20 cellular contexts compared by ENCODE assay signal in genomic region chr11:67349927-67350465, GRCh38. TPM values are rescaled to one million over a fixed set of nuclear protein-coding genes. Genes with fewer than 3 reads are reported as not detected.
DNase-seq lines count a peak whose midpoint lies in the region; ATAC-seq, FAIRE-seq and TF ChIP-seq lines count a peak whose summit lies in the region.
"Had no signal": no experiment of that assay in that cellular context is flagged by ENCODE, and none has a peak within 500 bp of the region (broad histone marks: within the 10 kb centered on the region; RNA-seq: fewer than 3 reads in every experiment).

No MANE protein-coding gene starts in this region.

- CTCF ChIA-PET in T-cell (lab: Charles Lee): interaction anchor here (0.6 to 1.4 kb wide), 6 partner anchors 15 to 554 kb away, joined by 3 to 4 read pairs (median 3); partner anchors contain the start of gene PPP1CA (in 1 of the 2)

- H3K4me2 ChIP-seq in BLaER1 treated with 17β-estradiol and CSF1 and Interleukin-3, amounts not matched to agents 10 nM and 100 nM: peak overlapping the region in 6 of 11 experiments; percentile 3 to 35 (median 21); a peak in 4 of 22 replicates
- H3K4me2 ChIP-seq: SK-N-SH had no signal

- H3K36me3 Mint-ChIP-seq in T-cell: no peaks in the 10 kb centered on the region
- no peaks in the 10 kb centered on the region for H3K36me3 Mint-ChIP-seq in naive B cell

- no peaks in the 10 kb centered on the region for H3K9me3 ChIP-seq in BLaER1 treated with 17β-estradiol and CSF1 and Interleukin-3, amounts not matched to agents 10 nM and 100 nM (replicated peaks in 1 of 11)
- H3K9me3 ChIP-seq: esophagus muscularis mucosa, left lung, SK-N-SH, thoracic aorta had no signal

- no peak overlapping the region for H3K27ac ChIP-seq in BLaER1 treated with 17β-estradiol and CSF1 and Interleukin-3, amounts not matched to agents 10 nM and 100 nM
- H3K27ac ChIP-seq: thoracic aorta had no signal

- no peak for FAIRE-seq in GM12891 (lab: Jason Lieb, UNC)

- H3K27ac Mint-ChIP-seq in T-cell: peak overlapping the region; percentile 27 to 82
- peak overlapping the region; percentile 70 to 96 (median 82) for H3K27ac Mint-ChIP-seq in naive B cell

- H3K4me3 Mint-ChIP-seq in T-cell (no peak overlapping the region), naive B cell (peak overlapping the region; percentile 59 to 98 (median 88))
- H3K4me3 Mint-ChIP-seq: H9 had no signal

- H3K36me3 ChIP-seq in BLaER1 treated with 17β-estradiol and CSF1 and Interleukin-3, amounts not matched to agents 10 nM and 100 nM: no peaks in the 10 kb centered on the region
- H3K36me3 ChIP-seq: esophagus muscularis mucosa, left lung, thoracic aorta had no signal

- H3K9me3 Mint-ChIP-seq in T-cell (no peaks in the 10 kb centered on the region), naive B cell (no peaks in the 10 kb centered on the region)
- H3K9me3 Mint-ChIP-seq: H9 had no signal

- ATAC-seq in T-cell (replicated peaks in 1 of 4) (no peak), naive B cell (ENCODE audit: low read depth in 2 of 2) (no peak), HG03457 (IDR thresholded peaks at IDR 0.05; ENCODE audit: unreplicated experiment) (no peak)
- ATAC-seq: left lung had no signal

- DNase-seq in GM12891 (ENCODE audit: insufficient read length, low spot score): no peak
- no peak for DNase-seq in T-cell
- no peak for DNase-seq in naive B cell
- DNase-seq in activated CD4-positive, alpha-beta T cell treated with anti-CD3 and anti-CD28 coated beads for 48 hours: no peak
- DNase-seq in SKM-1 (lab: John Stamatoyannopoulos, UW; ENCODE audit: unreplicated experiment): no peak
- DNase-seq in GM19240 (ENCODE audit: insufficient read length, low spot score): no peak
- DNase-seq: activated CD4-positive, CD25-positive, alpha-beta regulatory T cell treated with anti-CD3 and anti-CD28 coated beads, Interleukin-2, amount 50 U/mL, for 72 hours; DMS153; effector CD4-positive, alpha-beta T cell; GF-D8; H9; left lung; NCI-H1436; NCI-H748 treated with DMSO at 0.1 percent for 48 hours; occipital lobe; SK-N-SH had no signal

- no peaks in the 10 kb centered on the region for H3K27me3 ChIP-seq in BLaER1 treated with 17β-estradiol and CSF1 and Interleukin-3, amounts not matched to agents 10 nM and 100 nM
- H3K27me3 ChIP-seq: esophagus muscularis mucosa, left lung had no signal

- H3K4me3 ChIP-seq in BLaER1 treated with 17β-estradiol and CSF1 and Interleukin-3, amounts not matched to agents 10 nM and 100 nM: no peak overlapping the region
- H3K4me3 ChIP-seq: esophagus muscularis mucosa, left lung, thoracic aorta had no signal

- POLR2A ChIA-PET in T-cell (lab: Charles Lee): no interaction called here

- no peak for TF ChIP-seq POLR2A in GM12891 (IDR thresholded peaks at IDR 0.05; ENCODE audit: low read depth, low read length)

- H3K27me3 Mint-ChIP-seq in T-cell: no peaks in the 10 kb centered on the region
- H3K27me3 Mint-ChIP-seq in naive B cell: no peaks in the 10 kb centered on the region

- H3K9ac ChIP-seq in BLaER1 treated with 17β-estradiol and CSF1 and Interleukin-3, amounts not matched to agents 10 nM and 100 nM: peak overlapping the region in 1 of 11 experiments; percentile 15; a peak in 1 of 22 replicates
- H3K9ac ChIP-seq: SK-N-SH had no signal

- peaks cover 45 to 79% (median 71%) of the 10 kb centered on the region in 10 experiments for H3K4me1 ChIP-seq in BLaER1 treated with 17β-estradiol and CSF1 and Interleukin-3, amounts not matched to agents 10 nM and 100 nM

- peaks cover 63 to 78% (median 72%) of the 10 kb centered on the region in 3 donors for H3K4me1 Mint-ChIP-seq in T-cell
- peaks cover 63 to 82% (median 79%) of the 10 kb centered on the region in 3 donors for H3K4me1 Mint-ChIP-seq in naive B cell

- peaks cover 0 to 6% (median 0%) of the 10 kb centered on the region in 11 experiments; a peak in 2 of 22 replicates for H4K20me1 ChIP-seq in BLaER1 treated with 17β-estradiol and CSF1 and Interleukin-3, amounts not matched to agents 10 nM and 100 nM

TF ChIP-seq in GM12891, 5 proteins besides CTCF, POLR2A, EP300 and RAD21:
- TF ChIP-seq TAF1 (IDR thresholded peaks at IDR 0.05; ENCODE audit: low read depth, low read length) (no peak), SPI1 (IDR thresholded peaks at IDR 0.05; ENCODE audit: low read depth, low read length) (peak; percentile 87)

RNA-seq across cellular contexts. Expression of gene POLD4, which starts 3.4 kb away (rescaled TPM):
- polyA plus RNA-seq in GM12891 (2012; ENCODE audit: low read depth, missing spikeins): 161 TPM
- total RNA-seq in T-cell: 100 to 1,000 TPM in 2 of 5 donors, 10 to 100 TPM in 3; 55.1 to 107 (median 98.0) TPM
- 100 to 1,000 TPM; 340 to 535 (median 458) TPM for polyA plus RNA-seq in naive B cell (ENCODE audit: low read depth in 6 of 6)

RNA-seq across cellular contexts. Expression of gene CLCF1, which starts 23.4 kb away (rescaled TPM):
- polyA plus RNA-seq in GM12891 (2012; ENCODE audit: low read depth, missing spikeins): 0.85 TPM
- 1 to 10 TPM; 2.2 to 8.5 (median 4.1) TPM for total RNA-seq in T-cell
- polyA plus RNA-seq in naive B cell (ENCODE audit: low read depth in 6 of 6): 10 to 100 TPM in 1 of 6 donors, 1 to 10 TPM in 5; 5.3 to 10.4 (median 7.7) TPM
- total RNA-seq: occipital lobe had no signal

RNA-seq across cellular contexts. Expression of gene RAD9A, which starts 41.8 kb away (rescaled TPM):
- polyA plus RNA-seq in GM12891 (2012; ENCODE audit: low read depth, missing spikeins): 17.9 TPM
- total RNA-seq in T-cell: 10 to 100 TPM; 34.9 to 63.8 (median 56.2) TPM
- 10 to 100 TPM in 4 of 6 donors, 1 to 10 TPM in 2; 6.7 to 17.5 (median 11.0) TPM for polyA plus RNA-seq in naive B cell (ENCODE audit: low read depth in 6 of 6)

RNA-seq across cellular contexts. Expression of gene SSH3, which starts 46.7 kb away (rescaled TPM):
- 1.3 TPM for polyA plus RNA-seq in GM12891 (2012; ENCODE audit: low read depth, missing spikeins)
- total RNA-seq in T-cell: 10 to 100 TPM; 11.5 to 30.9 (median 26.7) TPM
- polyA plus RNA-seq in naive B cell (ENCODE audit: low read depth in 6 of 6): under 1 TPM in 1 of 6 donors, not detected in 5; 0.18 TPM

RNA-seq across cellular contexts. Expression of gene PPP1CA, which starts 51.7 kb away (rescaled TPM):
- polyA plus RNA-seq in GM12891 (2012; ENCODE audit: low read depth, missing spikeins): 202 TPM
- total RNA-seq in T-cell: 100 to 1,000 TPM; 118 to 198 (median 186) TPM
- 100 to 1,000 TPM; 492 to 795 (median 530) TPM for polyA plus RNA-seq in naive B cell (ENCODE audit: low read depth in 6 of 6)

Comparison
In these comparisons a context has a peak if more than half of its experiments do, and no peak if none do; other contexts are left out.
1. H3K4me3 Mint-ChIP-seq: peak in naive B cell (8 of 8); none in T-cell (0 of 3).